ENCODE assay signal across 1 cellular context in the genomic region with DNA sequence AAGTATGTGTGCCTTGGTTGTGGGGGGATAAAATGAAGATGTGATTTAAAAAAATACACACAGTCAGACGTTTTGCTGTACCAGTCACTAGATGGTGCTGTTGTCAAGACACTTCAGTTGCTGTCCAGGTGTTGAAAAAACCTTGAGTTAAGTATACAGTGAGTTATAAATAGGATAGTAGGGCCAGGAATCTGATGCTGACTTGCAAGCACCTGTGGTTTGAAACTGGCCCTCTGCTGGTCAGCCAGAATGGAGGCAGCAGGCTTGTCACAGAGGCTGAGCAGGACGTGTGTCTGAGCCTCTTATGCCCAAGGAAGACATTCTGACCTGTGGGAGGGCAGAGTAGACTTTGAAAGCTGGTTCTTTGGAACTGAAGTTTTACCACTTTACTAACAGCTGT.
TF ChIP-seq lines count a peak whose summit lies in the region.

No MANE protein-coding gene starts in this region.

TF ChIP-seq in A549, 52 proteins besides CTCF, POLR2A, EP300 and RAD21 (continued from another document):
- TF ChIP-seq ELK1 (IDR thresholded peaks at IDR 0.05; ENCODE audit: low read depth, low read length) (no peak), RCOR1 (IDR thresholded peaks at IDR 0.05; ENCODE audit: low read depth, low read length) (no peak), HDAC2 (IDR thresholded peaks at IDR 0.05) (no peak), TP53 (CRISPR knock-in tag; IDR thresholded peaks at IDR 0.05) (no peak), E2F6 (IDR thresholded peaks at IDR 0.05; ENCODE audit: borderline replicate concordance, low read depth) (no peak)
